Comparison of ENCODE assay signal across 1 cellular context in genomic region chr6:24494726-24495515, GRCh38.
TF ChIP-seq lines count a peak whose summit lies in the region.

Gene ALDH5A1 (plus strand): TSS chr6:24494969. CDS start chr6:24494997, 28 bp downstream.

TF ChIP-seq in HepG2, 621 proteins besides CTCF, POLR2A, EP300 and RAD21 (continued from another document and continues in another):
- TF ChIP-seq RERE (CRISPR knock-in tag; IDR thresholded peaks at IDR 0.05; ENCODE audit: low read depth) (no peak), ZNF574 (CRISPR knock-in tag; IDR thresholded peaks at IDR 0.05) (peak; percentile 32), ZBTB8A (CRISPR knock-in tag; IDR thresholded peaks at IDR 0.05; ENCODE audit: borderline replicate concordance, low read depth) (no peak; the same call in 1 of the 2 replicates), LBX2 (CRISPR knock-in tag; IDR thresholded peaks at IDR 0.05; ENCODE audit: borderline replicate concordance) (peak; percentile 52; the same call in 1 of the 2 replicates), ATM (IDR thresholded peaks at IDR 0.05; ENCODE audit: borderline replicate concordance) (no peak), ZNF792 (CRISPR knock-in tag; IDR thresholded peaks at IDR 0.05) (no peak; the same call in none of the 2 replicates), ZSCAN21 (CRISPR knock-in tag; IDR thresholded peaks at IDR 0.05; ENCODE audit: borderline replicate concordance) (peak; percentile 74; the same call in 1 of the 2 replicates), CAMTA2 (CRISPR knock-in tag; IDR thresholded peaks at IDR 0.05; ENCODE audit: borderline replicate concordance) (no peak; the same call in 1 of the 2 replicates), ZKSCAN5 (CRISPR knock-in tag; IDR thresholded peaks at IDR 0.05) (no peak; the same call in 1 of the 2 replicates), MTERF4 (CRISPR knock-in tag; IDR thresholded peaks at IDR 0.05) (no peak), HDAC1 (CRISPR knock-in tag; IDR thresholded peaks at IDR 0.05) (peak; percentile 76; the same call in 1 of the 2 replicates), ZNF512 (CRISPR knock-in tag; IDR thresholded peaks at IDR 0.05) (0 out of 2 replicates have a peak, but pooled peaks have one; percentile 44), SAP130 (CRISPR knock-in tag; IDR thresholded peaks at IDR 0.05; ENCODE audit: low read depth) (peak; percentile 58; the same call in 1 of the 2 replicates), ZUFSP (CRISPR knock-in tag; IDR thresholded peaks at IDR 0.05; ENCODE audit: borderline replicate concordance) (no peak), ZNF646 (CRISPR knock-in tag; IDR thresholded peaks at IDR 0.05) (no peak), XBP1 (CRISPR knock-in tag; IDR thresholded peaks at IDR 0.05) (0 out of 2 replicates have a peak, but pooled peaks have one; percentile 65), ZMYM2 (CRISPR knock-in tag; IDR thresholded peaks at IDR 0.05) (no peak; the same call in 1 of the 2 replicates), PBX2 (CRISPR knock-in tag; IDR thresholded peaks at IDR 0.05) (no peak), ZNF430 (CRISPR knock-in tag; IDR thresholded peaks at IDR 0.05) (peak; percentile 81; the same call in 1 of the 2 replicates), ZNF180 (CRISPR knock-in tag; IDR thresholded peaks at IDR 0.05; ENCODE audit: borderline replicate concordance, low read depth) (0 out of 2 replicates have a peak, but pooled peaks have one; percentile 54), CC2D1A (CRISPR knock-in tag; IDR thresholded peaks at IDR 0.05) (no peak)
